8 cellular contexts compared by ENCODE assay signal in genomic region chr10:72654720-72655119, GRCh38.
"Had no signal": no experiment of that assay in that cellular context is flagged by ENCODE, and none has a peak within 500 bp of the region (broad histone marks: within the 10 kb centered on the region; RNA-seq: fewer than 3 reads in every experiment).

No MANE protein-coding gene starts in this region.

- H3K4me3 ChIP-seq: HAP-1, K562 had no signal

- ATAC-seq: HCT116 had no signal

- H3K9me3 Mint-ChIP-seq: HFFc6, IgD-negative memory B cell had no signal

- H3K4me1 ChIP-seq: HAP-1 had no signal

- H3K27ac Mint-ChIP-seq: HFFc6, IgD-negative memory B cell had no signal

- H3K36me3 ChIP-seq: HAP-1 had no signal

- H3K4me3 Mint-ChIP-seq: HFFc6, IgD-negative memory B cell had no signal

- H3K4me1 Mint-ChIP-seq: IgD-negative memory B cell had no signal

- H3K27ac ChIP-seq: HL-60 had no signal

- H3K36me3 Mint-ChIP-seq: IgD-negative memory B cell had no signal

- DNase-seq: GOT3, H7, HFFc6 had no signal
